ENCODE assay signal across 8 cellular contexts in genomic region chr12:70243510-70244331, GRCh38. TPM values are rescaled to one million over a fixed set of nuclear protein-coding genes. Genes with fewer than 3 reads are reported as not detected.
DNase-seq lines count a peak whose midpoint lies in the region; ATAC-seq, FAIRE-seq and TF ChIP-seq lines count a peak whose summit lies in the region.

No MANE protein-coding gene starts in this region.

- peak overlapping the region; percentile 91 for H3K27ac ChIP-seq in 22Rv1

- peak; percentile 64 for ATAC-seq in HG02943 (IDR thresholded peaks at IDR 0.05; ENCODE audit: low read depth, unreplicated experiment)
- peak; percentile 68 for ATAC-seq in central memory CD8-positive, alpha-beta T cell (replicated peaks; ENCODE audit: extremely low read depth, poor library complexity, severe bottlenecking)

- H3K27me3 ChIP-seq in kidney epithelial cell (ENCODE audit: control insufficient read depth, insufficient read depth, low read length): no peaks in the 10 kb centered on the region

- H3K4me1 Mint-ChIP-seq in central memory CD8-positive, alpha-beta T cell: peaks cover 66% of the 10 kb centered on the region

- H3K9me3 Mint-ChIP-seq in central memory CD8-positive, alpha-beta T cell: no peaks in the 10 kb centered on the region

- no peak for FAIRE-seq in GM18507 (lab: Jason Lieb, UNC)

- H3K4me3 Mint-ChIP-seq in central memory CD8-positive, alpha-beta T cell: peak overlapping the region; percentile 98

- H3K27ac Mint-ChIP-seq in central memory CD8-positive, alpha-beta T cell (ENCODE audit: low read depth): peak overlapping the region; percentile 99

- DNase-seq in GM18507 (ENCODE audit: extremely low spot score, insufficient read length, low read depth) (peak; percentile 33), NCI-H2171 (lab: John Stamatoyannopoulos, UW) (peak; percentile 64), kidney epithelial cell (ENCODE audit: low read depth) (no peak)
- DNase-seq in activated CD4-positive, CD25-positive, alpha-beta regulatory T cell (lab: John Stamatoyannopoulos, UW): peak; percentile 54 to 63 (median 60)
- peak; percentile 53 to 69 for DNase-seq in central memory CD8-positive, alpha-beta T cell (ENCODE audit: low spot score in 2 of 2)
- DNase-seq in stimulated activated CD4-positive, alpha-beta T cell treated with anti-CD3 and anti-CD28 coated beads, Interleukin-15, amount 100 ng/mL, for 48 hours (ENCODE audit: low read depth in 2 of 2): peak; percentile 52 to 61

- peaks cover 47% of the 10 kb centered on the region for H3K36me3 Mint-ChIP-seq in central memory CD8-positive, alpha-beta T cell (ENCODE audit: insufficient read depth)

- H3K27me3 Mint-ChIP-seq in central memory CD8-positive, alpha-beta T cell: no peaks in the 10 kb centered on the region

- TF ChIP-seq CTCF in 22Rv1 (IDR thresholded peaks at IDR 0.05) (no peak), kidney epithelial cell (IDR thresholded peaks at IDR 0.05; ENCODE audit: insufficient read depth, low read length, poor library complexity, severe bottlenecking) (no peak)

- peak overlapping the region; percentile 90 for H3K4me3 ChIP-seq in kidney epithelial cell (ENCODE audit: low read depth, low read length)

- peaks cover 1% of the 10 kb centered on the region for H3K36me3 ChIP-seq in kidney epithelial cell (ENCODE audit: control insufficient read depth, insufficient read depth, low read length)

RNA-seq across cellular contexts. Expression of gene CNOT2, which starts 0.5 kb away (rescaled TPM):
- 71.4 and 96.8 TPM in 2 replicates for total RNA-seq in kidney epithelial cell
